Comparison of ENCODE assay signal across 27 cellular contexts in genomic region chr1:60102691-60103090, GRCh38. TPM values are rescaled to one million over a fixed set of nuclear protein-coding genes. Genes with fewer than 3 reads are reported as not detected.
"Had no signal": no experiment of that assay in that cellular context is flagged by ENCODE, and none has a peak within 500 bp of the region (broad histone marks: within the 10 kb centered on the region; RNA-seq: fewer than 3 reads in every experiment).

No MANE protein-coding gene starts in this region.

- DNase-seq: activated CD4-positive, alpha-beta T cell treated with anti-CD3 and anti-CD28 coated beads, Interleukin-2, amount 50 U/mL, for 1 hour; activated CD8-positive, alpha-beta memory T cell treated with anti-CD3 and anti-CD28 coated beads, Interleukin-2, amount 50 U/mL, for 4 hours; activated naive CD4-positive, alpha-beta T cell treated with anti-CD3 and anti-CD28 coated beads, Interleukin-2, amount 10 ng/mL, durations not matched to agents 7 days and 5 days; activated naive CD8-positive, alpha-beta T cell treated with anti-CD3 and anti-CD28 coated beads, Interleukin-2, amount 50 U/mL, for 24 hours; activated T-cell treated with anti-CD3 and anti-CD28 coated beads, Interleukin-2, amount 50 U/mL, for 4 hours; anterior cingulate cortex; caudate nucleus; dorsolateral prefrontal cortex; endodermal cell; gastrocnemius medialis; heart right ventricle; immature natural killer cell; kidney glomerular epithelial cell; left ventricle myocardium superior; naive B cell; psoas muscle; right cardiac atrium; small intestine; stimulated activated CD4-positive, alpha-beta T cell treated with anti-CD3 and anti-CD28 coated beads, Interleukin-15, amount 100 ng/mL, for 24 hours; stimulated activated CD4-positive, alpha-beta T cell treated with anti-CD3 and anti-CD28 coated beads, Interleukin-4, amount 100 ng/mL, for 1 hour; stomach; testis had no signal

- H3K27ac ChIP-seq: dorsolateral prefrontal cortex, epithelial cell of prostate, gastrocnemius medialis, heart right ventricle, psoas muscle had no signal

- H3K4me1 ChIP-seq: gastrocnemius medialis, heart right ventricle, psoas muscle, testis had no signal

- H3K36me3 ChIP-seq: gastrocnemius medialis, heart right ventricle, stomach had no signal

- H3K9me3 ChIP-seq: gastrocnemius medialis, heart right ventricle, psoas muscle, stomach, testis had no signal

- H3K27ac Mint-ChIP-seq: activated naive CD4-positive, alpha-beta T cell treated with anti-CD3 and anti-CD28 coated beads, Interleukin-2, amount 10 ng/mL, durations not matched to agents 7 days and 5 days; activated naive CD8-positive, alpha-beta T cell treated with anti-CD3 and anti-CD28 coated beads, Interleukin-2, amount 50 U/mL, for 24 hours; brain; endodermal cell; immature natural killer cell; naive B cell; stimulated activated effector memory CD8-positive, alpha-beta T cell treated with anti-CD3 and anti-CD28 coated beads, Interleukin-12 subunit alpha, Interleukin-12 subunit beta, amount 100 ng/mL, for 72 hours; type B pancreatic cell had no signal

- H3K4me1 Mint-ChIP-seq: activated naive CD4-positive, alpha-beta T cell treated with anti-CD3 and anti-CD28 coated beads, Interleukin-2, amount 10 ng/mL, durations not matched to agents 7 days and 5 days; activated naive CD8-positive, alpha-beta T cell treated with anti-CD3 and anti-CD28 coated beads, Interleukin-2, amount 50 U/mL, for 24 hours; brain; endodermal cell; immature natural killer cell; naive B cell; stimulated activated effector memory CD8-positive, alpha-beta T cell treated with anti-CD3 and anti-CD28 coated beads, Interleukin-12 subunit alpha, Interleukin-12 subunit beta, amount 100 ng/mL, for 72 hours had no signal

- ATAC-seq: activated naive CD8-positive, alpha-beta T cell treated with anti-CD3 and anti-CD28 coated beads, Interleukin-2, amount 50 U/mL, for 24 hours; activated T-cell treated with anti-CD3 and anti-CD28 coated beads, Interleukin-2, amount 50 U/mL, for 4 hours; gastrocnemius medialis; heart right ventricle; left ventricle myocardium superior; psoas muscle; right cardiac atrium; stimulated activated effector memory CD8-positive, alpha-beta T cell treated with anti-CD3 and anti-CD28 coated beads, Interleukin-12 subunit alpha, Interleukin-12 subunit beta, amount 100 ng/mL, for 72 hours had no signal

- H3K36me3 Mint-ChIP-seq: activated naive CD4-positive, alpha-beta T cell treated with anti-CD3 and anti-CD28 coated beads, Interleukin-2, amount 10 ng/mL, durations not matched to agents 7 days and 5 days; brain; immature natural killer cell; naive B cell; stimulated activated effector memory CD8-positive, alpha-beta T cell treated with anti-CD3 and anti-CD28 coated beads, Interleukin-12 subunit alpha, Interleukin-12 subunit beta, amount 100 ng/mL, for 72 hours; type B pancreatic cell had no signal

- H3K4me3 Mint-ChIP-seq: activated naive CD4-positive, alpha-beta T cell treated with anti-CD3 and anti-CD28 coated beads, Interleukin-2, amount 10 ng/mL, durations not matched to agents 7 days and 5 days; activated naive CD8-positive, alpha-beta T cell treated with anti-CD3 and anti-CD28 coated beads, Interleukin-2, amount 50 U/mL, for 24 hours; activated T-cell treated with anti-CD3 and anti-CD28 coated beads, Interleukin-2, amount 50 U/mL, for 4 hours; brain; endodermal cell; immature natural killer cell; naive B cell; stimulated activated effector memory CD8-positive, alpha-beta T cell treated with anti-CD3 and anti-CD28 coated beads, Interleukin-12 subunit alpha, Interleukin-12 subunit beta, amount 100 ng/mL, for 72 hours; type B pancreatic cell had no signal

- H3K27me3 ChIP-seq: gastrocnemius medialis, stomach, testis had no signal

- H3K27me3 Mint-ChIP-seq: activated naive CD4-positive, alpha-beta T cell treated with anti-CD3 and anti-CD28 coated beads, Interleukin-2, amount 10 ng/mL, durations not matched to agents 7 days and 5 days; naive B cell had no signal

- H3K4me3 ChIP-seq: dorsolateral prefrontal cortex, gastrocnemius medialis, heart right ventricle, psoas muscle, stomach, testis had no signal

- H3K9me3 Mint-ChIP-seq: activated naive CD4-positive, alpha-beta T cell treated with anti-CD3 and anti-CD28 coated beads, Interleukin-2, amount 10 ng/mL, durations not matched to agents 7 days and 5 days; activated naive CD8-positive, alpha-beta T cell treated with anti-CD3 and anti-CD28 coated beads, Interleukin-2, amount 50 U/mL, for 24 hours; activated T-cell treated with anti-CD3 and anti-CD28 coated beads, Interleukin-2, amount 50 U/mL, for 4 hours; endodermal cell; naive B cell; type B pancreatic cell had no signal

RNA-seq across cellular contexts. Expression of gene C1orf87, which starts 29.1 kb away (rescaled TPM):
- total RNA-seq: activated T-cell treated with anti-CD3 and anti-CD28 coated beads, Interleukin-2, amount 50 U/mL, for 4 hours; endodermal cell; gastrocnemius medialis; heart right ventricle; left ventricle myocardium superior; mononuclear cell; psoas muscle; right cardiac atrium; stomach had no signal
